ENCODE assay signal across 10 cellular contexts in genomic region chr11:57460017-57460755, GRCh38. TPM values are rescaled to one million over a fixed set of nuclear protein-coding genes. Genes with fewer than 3 reads are reported as not detected.
DNase-seq lines count a peak whose midpoint lies in the region; FAIRE-seq and TF ChIP-seq lines count a peak whose summit lies in the region.
"Had no signal": no experiment of that assay in that cellular context is flagged by ENCODE, and none has a peak within 500 bp of the region (broad histone marks: within the 10 kb centered on the region; RNA-seq: fewer than 3 reads in every experiment).

Gene RTN4RL2 (plus strand): TSS chr11:57460528. CDS start chr11:57460866, 338 bp downstream.

- no peaks in the 10 kb centered on the region for H3K36me3 ChIP-seq in left ventricle myocardium inferior

- H3K36me3 Mint-ChIP-seq in activated naive CD4-positive, alpha-beta T cell treated with anti-CD3 and anti-CD28 coated beads, Interleukin-2, amount 50 U/mL, for 24 hours: no peaks in the 10 kb centered on the region

- peaks cover 14% of the 10 kb centered on the region for H3K27me3 Mint-ChIP-seq in activated naive CD4-positive, alpha-beta T cell treated with anti-CD3 and anti-CD28 coated beads, Interleukin-2, amount 50 U/mL, for 24 hours

- no peaks in the 10 kb centered on the region for H3K9me3 Mint-ChIP-seq in activated naive CD4-positive, alpha-beta T cell treated with anti-CD3 and anti-CD28 coated beads, Interleukin-2, amount 50 U/mL, for 24 hours

- H3K27ac ChIP-seq in left ventricle myocardium inferior (replicated peaks): peak within 1 kb of the TSS; percentile 36

- H3K4me3 ChIP-seq in left ventricle myocardium inferior: peak within 1 kb of the TSS; percentile 65

- intact Hi-C loops in left ventricle myocardium inferior (cut with micrococcal nuclease): no loop called here

- FAIRE-seq in HTR-8/SVneo (lab: Jason Lieb, UNC): no peak
- FAIRE-seq: A204.1, endometrium had no signal

- no peaks in the 10 kb centered on the region for H3K9me3 ChIP-seq in left ventricle myocardium inferior (replicated peaks)

- DNase-seq in DMS 273 (lab: John Stamatoyannopoulos, UW; ENCODE audit: unreplicated experiment): peak; percentile 76
- no peak for DNase-seq in DMS 273 treated with DMSO at 0.1 percent for 48 hours (lab: John Stamatoyannopoulos, UW)
- DNase-seq in HTR-8/SVneo (ENCODE audit: insufficient read length, low spot score): peak; percentile 63
- DNase-seq in left ventricle myocardium inferior: peak; percentile 48
- DNase-seq in renal cortical epithelial cell (ENCODE audit: low read depth): peak; percentile 15
- no peak for DNase-seq in OCI-M2 (lab: John Stamatoyannopoulos, UW; ENCODE audit: unreplicated experiment)

- H3K27ac Mint-ChIP-seq in activated naive CD4-positive, alpha-beta T cell treated with anti-CD3 and anti-CD28 coated beads, Interleukin-2, amount 50 U/mL, for 24 hours: peak within 1 kb of the TSS; percentile 9

- peaks cover 25% of the 10 kb centered on the region for H3K4me1 Mint-ChIP-seq in activated naive CD4-positive, alpha-beta T cell treated with anti-CD3 and anti-CD28 coated beads, Interleukin-2, amount 50 U/mL, for 24 hours

- TF ChIP-seq CTCF in left ventricle myocardium inferior (IDR thresholded peaks at IDR 0.05; ENCODE audit: borderline replicate concordance): peak; percentile 33

- H3K4me3 Mint-ChIP-seq in activated naive CD4-positive, alpha-beta T cell treated with anti-CD3 and anti-CD28 coated beads, Interleukin-2, amount 50 U/mL, for 24 hours: peak within 1 kb of the TSS; percentile 72

- peaks cover 42% of the 10 kb centered on the region for H3K4me1 ChIP-seq in left ventricle myocardium inferior

- H3K27me3 ChIP-seq in left ventricle myocardium inferior (ENCODE audit: low read depth): peaks cover 89% of the 10 kb centered on the region

TF ChIP-seq in PFSK-1, 5 proteins besides CTCF, POLR2A, EP300 and RAD21:
- no peak for TF ChIP-seq REST (IDR thresholded peaks at IDR 0.05; ENCODE audit: insufficient read depth in 1 of 2, low read depth in 2 of 2, low read length in 2 of 2)
- TF ChIP-seq FOXP2 (optimal IDR thresholded peaks at IDR 0.05; ENCODE audit: borderline replicate concordance, extremely low read depth, extremely low read length, insufficient read depth): peak; percentile 80

RNA-seq across cellular contexts. Expression of gene RTN4RL2, which starts in this region (rescaled TPM):
- 44.2 TPM for polyA plus RNA-seq in PFSK-1 (2012; ENCODE audit: insufficient read length, low read depth)
- 1.3 TPM for total RNA-seq in left ventricle myocardium inferior
- 0.05 TPM in 1 of 2 replicates, not detected in the other for total RNA-seq in renal cortical epithelial cell

Comparison
In these comparisons a context has a peak if more than half of its experiments do, and no peak if none do; other contexts are left out.
1. DNase-seq: peak in DMS 273 (single experiment), HTR-8/SVneo (single experiment) and left ventricle myocardium inferior (single experiment); none in DMS 273 treated with DMSO at 0.1 percent for 48 hours (single experiment) and OCI-M2 (single experiment).
2. Peak in DNase-seq in renal cortical epithelial cell; RNA of the gene not detected or under 1 TPM.